ENCODE assay signal across 9 cellular contexts in genomic region chr6:36766649-36766945, GRCh38.
"Had no signal": no experiment of that assay in that cellular context is flagged by ENCODE, and none has a peak within 500 bp of the region (broad histone marks: within the 10 kb centered on the region; RNA-seq: fewer than 3 reads in every experiment).

No MANE protein-coding gene starts in this region.

- H3K36me3 ChIP-seq: brain microvascular endothelial cell, gastrocnemius medialis, heart right ventricle, prostate gland, spleen had no signal

- H3K4me3 Mint-ChIP-seq: activated naive CD4-positive, alpha-beta T cell treated with anti-CD3 and anti-CD28 coated beads, Interleukin-2, amount 50 U/mL, for 24 hours; T-cell had no signal

- H3K4me3 ChIP-seq: gastrocnemius medialis, heart right ventricle, prostate gland, spleen had no signal

- H3K9me3 Mint-ChIP-seq: activated naive CD4-positive, alpha-beta T cell treated with anti-CD3 and anti-CD28 coated beads, Interleukin-2, amount 50 U/mL, for 24 hours; activated T-helper 2 cell treated with anti-CD3 and anti-CD28 coated beads, Interferon-gamma antibody, Interleukin-2, Interleukin-4, amounts not matched to agents 10 μg/mL and 5 μg/mL and 100 μg/mL, durations not matched to agents 14 hours and 24 hours and 36 hours; stimulated activated memory B cell treated with anti-CD40 and anti-IgM and Interleukin-4, amounts not matched to agents 10 μg/mL and 1 μg/mL and 100 μg/mL, for 72 hours; T-cell had no signal

- H3K36me3 Mint-ChIP-seq: activated naive CD4-positive, alpha-beta T cell treated with anti-CD3 and anti-CD28 coated beads, Interleukin-2, amount 50 U/mL, for 24 hours; stimulated activated memory B cell treated with anti-CD40 and anti-IgM and Interleukin-4, amounts not matched to agents 10 μg/mL and 1 μg/mL and 100 μg/mL, for 72 hours; T-cell had no signal

- H3K4me1 ChIP-seq: prostate gland had no signal

- H3K27me3 Mint-ChIP-seq: activated naive CD4-positive, alpha-beta T cell treated with anti-CD3 and anti-CD28 coated beads, Interleukin-2, amount 50 U/mL, for 24 hours; stimulated activated memory B cell treated with anti-CD40 and anti-IgM and Interleukin-4, amounts not matched to agents 10 μg/mL and 1 μg/mL and 100 μg/mL, for 72 hours; T-cell had no signal

- H3K27me3 ChIP-seq: brain microvascular endothelial cell, gastrocnemius medialis, heart right ventricle, spleen had no signal

- H3K27ac Mint-ChIP-seq: activated naive CD4-positive, alpha-beta T cell treated with anti-CD3 and anti-CD28 coated beads, Interleukin-2, amount 50 U/mL, for 24 hours; stimulated activated memory B cell treated with anti-CD40 and anti-IgM and Interleukin-4, amounts not matched to agents 10 μg/mL and 1 μg/mL and 100 μg/mL, for 72 hours had no signal

- H3K9me3 ChIP-seq: gastrocnemius medialis, heart right ventricle, prostate gland, spleen had no signal

- H3K27ac ChIP-seq: brain microvascular endothelial cell, gastrocnemius medialis, heart right ventricle, prostate gland, spleen had no signal
